Comparison of ENCODE assay signal across 18 cellular contexts in the genomic region with DNA sequence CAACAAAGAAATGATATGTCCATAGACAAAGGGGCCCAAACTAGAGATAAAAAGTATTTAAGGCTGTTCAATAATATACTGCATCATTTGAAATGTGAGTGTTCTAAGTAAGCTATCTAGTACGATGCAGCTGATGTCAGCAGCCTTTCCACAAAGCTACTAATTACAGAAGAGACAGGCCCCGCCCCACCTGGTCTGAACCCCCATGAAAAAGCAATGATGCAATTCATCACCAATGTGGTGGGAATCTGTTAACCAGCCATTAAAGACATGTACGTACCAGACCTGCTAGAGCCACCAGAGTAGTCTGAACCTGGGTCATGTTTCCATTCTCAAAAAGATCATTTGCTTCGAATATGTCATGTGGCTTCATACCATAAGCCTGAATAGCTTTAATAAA. TPM values are rescaled to one million over a fixed set of nuclear protein-coding genes. Genes with fewer than 3 reads are reported as not detected.
DNase-seq lines count a peak whose midpoint lies in the region; ATAC-seq and TF ChIP-seq lines count a peak whose summit lies in the region.
"Had no signal": no experiment of that assay in that cellular context is flagged by ENCODE, and none has a peak within 500 bp of the region (broad histone marks: within the 10 kb centered on the region; RNA-seq: fewer than 3 reads in every experiment).

No MANE protein-coding gene starts in this region.

- DNase-seq in DMS79 treated with DMSO at 0.1 percent for 48 hours (lab: John Stamatoyannopoulos, UW) (peak; percentile 19), DMS79 (lab: John Stamatoyannopoulos, UW) (no peak), RWPE2 (ENCODE audit: low spot score) (no peak), fibroblast of mammary gland (ENCODE audit: low read depth) (peak; percentile 33), HuH-7 (ENCODE audit: low spot score) (no peak), mucosa of descending colon (no peak)
- no peak for DNase-seq in CD4-positive, CD25-positive, alpha-beta regulatory T cell
- DNase-seq: C1 segment of cervical spinal cord, H9, KBM-7, NCI-H1048, NCI-H2081 treated with DMSO at 0.1 percent for 48 hours, NCI-H510A, T-cell had no signal

- H3K4me1 Mint-ChIP-seq in CD4-positive, CD25-positive, alpha-beta regulatory T cell, result no peaks in the 10 kb centered on the region
- H3K4me1 Mint-ChIP-seq: T-cell had no signal

- no peaks in the 10 kb centered on the region for H3K9me3 Mint-ChIP-seq in CD4-positive, CD25-positive, alpha-beta regulatory T cell
- H3K9me3 Mint-ChIP-seq: H9, T-cell had no signal

- H3K36me3 Mint-ChIP-seq in CD4-positive, CD25-positive, alpha-beta regulatory T cell, result no peaks in the 10 kb centered on the region

- H3K4me1 ChIP-seq in CD4-positive, CD25-positive, alpha-beta regulatory T cell (ENCODE audit: control insufficient read depth, insufficient read depth, low read length, poor library complexity, severe bottlenecking), result no peaks in the 10 kb centered on the region
- H3K4me1 ChIP-seq in RWPE2 (ENCODE audit: insufficient read depth, poor library complexity, severe bottlenecking) (peaks cover 20% of the 10 kb centered on the region), mucosa of descending colon (ENCODE audit: low read depth) (no peaks in the 10 kb centered on the region)

- peaks cover under 1% of the 10 kb centered on the region for H3K27me3 Mint-ChIP-seq in CD4-positive, CD25-positive, alpha-beta regulatory T cell

- TF ChIP-seq CTCF in RWPE2 (IDR thresholded peaks at IDR 0.05; ENCODE audit: poor library complexity, severe bottlenecking) (no peak), fibroblast of mammary gland (conservative IDR thresholded peaks at IDR 0.05; ENCODE audit: control insufficient read depth, insufficient read depth, low read depth, low read length) (no peak), mucosa of descending colon (IDR thresholded peaks at IDR 0.05) (no peak)

- no peaks in the 10 kb centered on the region for H3K36me3 ChIP-seq in CD4-positive, CD25-positive, alpha-beta regulatory T cell (ENCODE audit: control insufficient read depth, insufficient read depth, low read length)
- H3K36me3 ChIP-seq in RWPE2 (ENCODE audit: low read depth), result peaks cover 61% of the 10 kb centered on the region
- no peaks in the 10 kb centered on the region for H3K36me3 ChIP-seq in mucosa of descending colon (ENCODE audit: low read depth)

- no peak overlapping the region for H3K27ac ChIP-seq in CD4-positive, CD25-positive, alpha-beta regulatory T cell (ENCODE audit: insufficient read depth, low read length, poor library complexity, severe bottlenecking)
- H3K27ac ChIP-seq in RWPE2 (ENCODE audit: poor library complexity, severe bottlenecking), result peak overlapping the region; percentile 64
- H3K27ac ChIP-seq: 22Rv1, RWPE1, SJSA1 had no signal

- peaks cover 2% of the 10 kb centered on the region for H3K27me3 ChIP-seq in CD4-positive, CD25-positive, alpha-beta regulatory T cell (ENCODE audit: control insufficient read depth, insufficient read depth, low read length)
- H3K27me3 ChIP-seq in RWPE2 (ENCODE audit: insufficient read depth, poor library complexity, severe bottlenecking), result no peaks in the 10 kb centered on the region
- H3K27me3 ChIP-seq: SJSA1 had no signal

- H3K9me3 ChIP-seq in CD4-positive, CD25-positive, alpha-beta regulatory T cell (ENCODE audit: control insufficient read depth in 2 of 2, low read length in 2 of 2), result no peaks in the 10 kb centered on the region
- H3K9me3 ChIP-seq in RWPE2 (ENCODE audit: severe bottlenecking) (no peaks in the 10 kb centered on the region), mucosa of descending colon (no peaks in the 10 kb centered on the region)
- H3K9me3 ChIP-seq: SJSA1 had no signal

- H3K4me3 Mint-ChIP-seq in CD4-positive, CD25-positive, alpha-beta regulatory T cell, result no peak overlapping the region
- H3K4me3 Mint-ChIP-seq: H9, T-cell had no signal

- intact Hi-C loops in mucosa of descending colon (cut with DNase I, micrococcal nuclease), result no loop called here

- no peak overlapping the region for H3K4me3 ChIP-seq in CD4-positive, CD25-positive, alpha-beta regulatory T cell (ENCODE audit: low read depth, low read length)
- H3K4me3 ChIP-seq in RWPE2 (ENCODE audit: severe bottlenecking), result no peak overlapping the region
- no peak overlapping the region for H3K4me3 ChIP-seq in fibroblast of mammary gland (ENCODE audit: control insufficient read depth, low read depth, low read length)
- H3K4me3 ChIP-seq in mucosa of descending colon, result no peak overlapping the region
- H3K4me3 ChIP-seq: SJSA1 had no signal

- peak overlapping the region in 2 of 3 donors; percentile 41 to 48 for H3K27ac Mint-ChIP-seq in CD4-positive, CD25-positive, alpha-beta regulatory T cell
- H3K27ac Mint-ChIP-seq: H9, T-cell had no signal

- ATAC-seq in CD4-positive, CD25-positive, alpha-beta regulatory T cell (ENCODE audit: low read depth in 2 of 2), result no peak
- no peak for ATAC-seq in RWPE2 (ENCODE audit: low read depth)
- no peak for ATAC-seq in mucosa of descending colon
- ATAC-seq in HG02759 (IDR thresholded peaks at IDR 0.05; ENCODE audit: unreplicated experiment), result no peak
- ATAC-seq: T-cell had no signal

RNA-seq across cellular contexts. Expression of a gene that starts 25.1 kb away (rescaled TPM):
- total RNA-seq in CD4-positive, CD25-positive, alpha-beta regulatory T cell, result 1.0 TPM
- polyA plus RNA-seq in CD4-positive, CD25-positive, alpha-beta regulatory T cell, result 1 to 10 TPM in 3 of 4 donors, under 1 TPM in 1; 1.00 to 8.7 (median 3.1) TPM
- 100 to 1,000 TPM in 2 of 3 donors, 10 to 100 TPM in 1; 61.3 to 165 (median 129) TPM for total RNA-seq in mucosa of descending colon

Comparison
In these comparisons a context has a peak if more than half of its experiments do, and no peak if none do; other contexts are left out.
1. DNase-seq: peak in DMS79 treated with DMSO at 0.1 percent for 48 hours (single experiment) and fibroblast of mammary gland (single experiment); none in DMS79 (single experiment), CD4-positive, CD25-positive, alpha-beta regulatory T cell (0 of 3), RWPE2 (single experiment), HuH-7 (single experiment) and mucosa of descending colon (0 of 3).
2. RNA of a gene that starts 25.1 kb away (total RNA-seq): 61.3 to 165 TPM in mucosa of descending colon; 1.0 TPM in CD4-positive, CD25-positive, alpha-beta regulatory T cell (single experiment); every median in the first group is over 10 times any median in the second.